ENCODE assay signal across 14 cellular contexts in genomic region chr6:144710207-144710606, GRCh38.
A peak's percentile ranks its signal among the peaks of the same experiment; 100 is the strongest.
DNase-seq lines count a peak whose midpoint lies in the region; ATAC-seq and TF ChIP-seq lines count a peak whose summit lies in the region.
"Had no signal": no experiment of that assay in that cellular context is flagged by ENCODE, and none has a peak within 500 bp of the region (broad histone marks: within the 10 kb centered on the region; RNA-seq: fewer than 3 reads in every experiment).

No MANE protein-coding gene starts in this region.

- H3K4me1 ChIP-seq in psoas muscle (no peaks in the 10 kb centered on the region), spleen (peaks cover 0 to under 1% (median 0%) of the 10 kb centered on the region in 6 donors)
- H3K4me1 ChIP-seq: right lobe of liver, upper lobe of right lung had no signal

- DNase-seq in AG09319 (ENCODE audit: extremely low read depth, low read depth) (peak; percentile 52), NCI-H226 (peak; percentile 83), caudate nucleus (lab: John Stamatoyannopoulos, UW) (no peak), kidney tubule cell (ENCODE audit: low spot score) (peak; percentile 69), DMS53 (lab: John Stamatoyannopoulos, UW) (no peak), psoas muscle (no peak), spleen (no peak)
- no peak for DNase-seq in activated naive CD4-positive, alpha-beta T cell treated with Interleukin-2 at 50 U/mL for 16 hours
- DNase-seq: CD4-positive, alpha-beta T cell; right lobe of liver; upper lobe of right lung had no signal

- H3K27ac ChIP-seq in caudate nucleus (ENCODE audit: low read depth, low read length) (peak overlapping the region; percentile 36), psoas muscle (no peak overlapping the region), spleen (no peak overlapping the region)
- H3K27ac ChIP-seq: right lobe of liver, upper lobe of right lung had no signal

- no peaks in the 10 kb centered on the region for H3K9me3 ChIP-seq in psoas muscle
- no peaks in the 10 kb centered on the region for H3K9me3 ChIP-seq in spleen
- H3K9me3 ChIP-seq: HAP-1, right lobe of liver, upper lobe of right lung had no signal

- ATAC-seq in psoas muscle = no peak
- ATAC-seq: activated T-helper 17 cell treated with anti-CD3 and anti-CD28 coated beads, Interleukin-2, amount 50 U/mL, for 72 hours; right lobe of liver; Right ventricle myocardium inferior; upper lobe of right lung had no signal

- H3K36me3 ChIP-seq in psoas muscle (ENCODE audit: insufficient read depth in 1 of 2, low read depth in 1 of 2) = peaks cover 0 to 2% of the 10 kb centered on the region in 2 donors
- peaks cover 0 to 55% (median 0%) of the 10 kb centered on the region in 6 donors for H3K36me3 ChIP-seq in spleen
- H3K36me3 ChIP-seq: HAP-1, right lobe of liver had no signal

- intact Hi-C loops in psoas muscle (cut with DNase I) = no loop called here
- intact Hi-C loops in spleen (cut with DNase I; ENCODE audit: low total_unique reads) = no loop called here

- TF ChIP-seq CTCF in AG09319 (IDR thresholded peaks at IDR 0.05; ENCODE audit: low read depth, low read length) = no peak
- no peak for TF ChIP-seq CTCF in psoas muscle (IDR thresholded peaks at IDR 0.05)
- TF ChIP-seq CTCF in spleen (IDR thresholded peaks at IDR 0.05 in 8 of 11, conservative IDR thresholded peaks at IDR 0.05 in 3 of 11) = no peak

- WGBS in psoas muscle, 3 donors = 95 to 99% (median 95%) methylated on average over 3 of the region's 3 CpGs
- 94 to 99% (median 96%) methylated on average over 3 of the region's 3 CpGs for WGBS in spleen, 5 donors

- TF ChIP-seq POLR2A in spleen (IDR thresholded peaks at IDR 0.05) = no peak

- H3K4me3 ChIP-seq in psoas muscle (no peak overlapping the region), spleen (no peak overlapping the region)
- H3K4me3 ChIP-seq: HAP-1, right lobe of liver, upper lobe of right lung had no signal

- H3K27me3 ChIP-seq in psoas muscle (ENCODE audit: insufficient read depth in 3 of 3, low read length in 2 of 3) = no peaks in the 10 kb centered on the region
- no peaks in the 10 kb centered on the region for H3K27me3 ChIP-seq in spleen (replicated peaks in 1 of 7)
- H3K27me3 ChIP-seq: right lobe of liver, upper lobe of right lung had no signal

Comparison
In these comparisons a context has a peak if more than half of its experiments do, and no peak if none do; other contexts are left out.
1. DNase-seq: peak in AG09319 (single experiment), NCI-H226 (single experiment) and kidney tubule cell (single experiment); none in caudate nucleus (0 of 61), DMS53 (single experiment), psoas muscle (0 of 2), spleen (single experiment) and activated naive CD4-positive, alpha-beta T cell treated with Interleukin-2 at 50 U/mL for 16 hours (single experiment).